ENCODE assay signal across 1 cellular context in genomic region chr1:204493882-204494280, GRCh38.
TF ChIP-seq lines count a peak whose summit lies in the region.

No MANE protein-coding gene starts in this region.

TF ChIP-seq in K562, 482 proteins besides CTCF, POLR2A, EP300 and RAD21 (continued from another document and continues in another):
- peak in 1 of 2 experiments; percentile 80; a peak in 1 of 4 replicates for TF ChIP-seq RCOR1 (IDR thresholded peaks at IDR 0.05; ENCODE audit: borderline replicate concordance in 1 of 2, low read depth in 2 of 2, low read length in 2 of 2)
- no peak for TF ChIP-seq SMARCE1 (IDR thresholded peaks at IDR 0.05)
- TF ChIP-seq CSDE1 (IDR thresholded peaks at IDR 0.05), result no peak
- no peak for TF ChIP-seq THRA (IDR thresholded peaks at IDR 0.05)
- TF ChIP-seq HOXB6 (CRISPR knock-in tag; IDR thresholded peaks at IDR 0.05; ENCODE audit: borderline replicate concordance), result no peak
- TF ChIP-seq ARID2 (IDR thresholded peaks at IDR 0.05), result no peak
- TF ChIP-seq TOE1 (IDR thresholded peaks at IDR 0.05; ENCODE audit: borderline replicate concordance), result no peak
- 0 out of 2 replicates have a peak, but pooled peaks have one; percentile 11 for TF ChIP-seq TOE1 (CRISPR knock-in tag; IDR thresholded peaks at IDR 0.05; ENCODE audit: borderline replicate concordance, low read depth)
- TF ChIP-seq SIRT6 (IDR thresholded peaks at IDR 0.05; ENCODE audit: low read depth, low read length), result no peak
- TF ChIP-seq ZNF384 (IDR thresholded peaks at IDR 0.05; ENCODE audit: low read depth, low read length), result peak; percentile 61
- TF ChIP-seq RBM17 (IDR thresholded peaks at IDR 0.05; ENCODE audit: borderline replicate concordance, low read depth, low read length), result no peak
- TF ChIP-seq POLR3G (IDR thresholded peaks at IDR 0.05; ENCODE audit: extremely low read depth, insufficient read length, insufficient replicate concordance), result no peak
- no peak for TF ChIP-seq ZNF134 (CRISPR knock-in tag; conservative IDR thresholded peaks at IDR 0.05)
- TF ChIP-seq E2F4 (CRISPR knock-in tag; IDR thresholded peaks at IDR 0.05; ENCODE audit: low read depth), result no peak
- no peak for TF ChIP-seq IRF9 (tag; IDR thresholded peaks at IDR 0.05)
- peak; percentile 33; the same call in 1 of the 2 replicates for TF ChIP-seq CBFA2T2 (conservative IDR thresholded peaks at IDR 0.05)
- peak; percentile 9; the same call in 1 of the 2 replicates for TF ChIP-seq PML (IDR thresholded peaks at IDR 0.05; ENCODE audit: low read length)
- no peak for TF ChIP-seq ZNF449 (CRISPR knock-in tag; IDR thresholded peaks at IDR 0.05)
- no peak for TF ChIP-seq MTA3 (IDR thresholded peaks at IDR 0.05; ENCODE audit: borderline replicate concordance)
- no peak for TF ChIP-seq ZBTB49 (CRISPR knock-in tag; IDR thresholded peaks at IDR 0.05; ENCODE audit: borderline replicate concordance)
- no peak for TF ChIP-seq RBM22 (IDR thresholded peaks at IDR 0.05; ENCODE audit: low read depth, low read length, poor library complexity, severe bottlenecking)
- no peak for TF ChIP-seq XRCC4 (IDR thresholded peaks at IDR 0.05; ENCODE audit: extremely low read depth, insufficient read depth, insufficient read length)
- peak; percentile 67; the same call in 1 of the 2 replicates for TF ChIP-seq HINFP (tag; conservative IDR thresholded peaks at IDR 0.05; ENCODE audit: low read depth)
- TF ChIP-seq GTF2B (IDR thresholded peaks at IDR 0.05; ENCODE audit: extremely low read depth, insufficient read length), result no peak
- no peak for TF ChIP-seq ZNF224 (CRISPR knock-in tag; IDR thresholded peaks at IDR 0.05)
- TF ChIP-seq ID3 (CRISPR knock-in tag; IDR thresholded peaks at IDR 0.05), result no peak
- TF ChIP-seq ID3 (tag; IDR thresholded peaks at IDR 0.05), result peak; percentile 61; the same call in 1 of the 2 replicates
- no peak for TF ChIP-seq C11orf30 (IDR thresholded peaks at IDR 0.05; ENCODE audit: low read depth)
- no peak for TF ChIP-seq MBD1 (CRISPR knock-in tag; IDR thresholded peaks at IDR 0.05)
- TF ChIP-seq MCM7 (IDR thresholded peaks at IDR 0.05), result no peak
- no peak for TF ChIP-seq CUX1 (CRISPR knock-in tag; IDR thresholded peaks at IDR 0.05)
- TF ChIP-seq FOXM1 (IDR thresholded peaks at IDR 0.05; ENCODE audit: low read depth), result no peak
- TF ChIP-seq FOXM1 (CRISPR knock-in tag; IDR thresholded peaks at IDR 0.05; ENCODE audit: low read depth), result no peak
- TF ChIP-seq RHOXF2B (CRISPR knock-in tag; conservative IDR thresholded peaks at IDR 0.05), result no peak
- no peak for TF ChIP-seq ZNF316 (IDR thresholded peaks at IDR 0.05)
- TF ChIP-seq CBX3 (IDR thresholded peaks at IDR 0.05; ENCODE audit: borderline replicate concordance in 1 of 2, low read length in 2 of 2), result no peak
- no peak for TF ChIP-seq KDM1A (IDR thresholded peaks at IDR 0.05)
- TF ChIP-seq RB1 (IDR thresholded peaks at IDR 0.05; ENCODE audit: low read depth), result no peak
- no peak for TF ChIP-seq POU5F1 (IDR thresholded peaks at IDR 0.05; ENCODE audit: borderline replicate concordance, low read depth, low read length, partially characterized antibody)
- peak; percentile 67 to 85; a peak in 3 of 4 replicates for TF ChIP-seq FOXA3 (CRISPR knock-in tag; conservative IDR thresholded peaks at IDR 0.05 in 1 of 2, IDR thresholded peaks at IDR 0.05 in 1 of 2)
- no peak for TF ChIP-seq ZNF785 (CRISPR knock-in tag; IDR thresholded peaks at IDR 0.05)
- no peak for TF ChIP-seq MAFF (IDR thresholded peaks at IDR 0.05; ENCODE audit: low read length)
- no peak for TF ChIP-seq ATF3 (IDR thresholded peaks at IDR 0.05)
- no peak for TF ChIP-seq ATF3 (CRISPR knock-in tag; conservative IDR thresholded peaks at IDR 0.05)
- no peak for TF ChIP-seq CC2D1A (IDR thresholded peaks at IDR 0.05)
- no peak for TF ChIP-seq RFX5 (IDR thresholded peaks at IDR 0.05; ENCODE audit: low read depth, low read length)
- TF ChIP-seq TFAM (CRISPR knock-in tag; conservative IDR thresholded peaks at IDR 0.05), result no peak
